Comparison of ENCODE assay signal across 7 cellular contexts in genomic region chr10:72336259-72337038, GRCh38. TPM values are rescaled to one million over a fixed set of nuclear protein-coding genes. Genes with fewer than 3 reads are reported as not detected.
A peak's percentile ranks its signal among the peaks of the same experiment; 100 is the strongest.
DNase-seq lines count a peak whose midpoint lies in the region; ATAC-seq, FAIRE-seq and TF ChIP-seq lines count a peak whose summit lies in the region.

No MANE protein-coding gene starts in this region.

- CTCF ChIA-PET in HepG2 (lab: Yijun Ruan, JAX; ENCODE audit: low intra/inter-chr PET ratio, low total read pairs): interaction anchor here (1.3 to 2.0 kb wide), 2 partner anchors 210 to 288 kb away, joined by 5 to 7 read pairs; no protein-coding TSS in a partner anchor

- TF ChIP-seq EP300 in HepG2 (IDR thresholded peaks at IDR 0.05; ENCODE audit: low read depth in 2 of 2, low read length in 2 of 2) (no peak), HepG2 (CRISPR knock-in tag; IDR thresholded peaks at IDR 0.05; ENCODE audit: borderline replicate concordance) (no peak), suprapubic skin (IDR thresholded peaks at IDR 0.05) (no peak)

- H3K9me3 ChIP-seq in HepG2 (ENCODE audit: low read length) (no peaks in the 10 kb centered on the region), suprapubic skin (no peaks in the 10 kb centered on the region)

- ATAC-seq in HepG2 (no peak), omental fat pad (ENCODE audit: low FRiP score) (no peak)

- H3K27me3 ChIP-seq in HepG2 (ENCODE audit: control insufficient read depth in 1 of 2, insufficient read depth in 2 of 2, low read length in 2 of 2) (no peaks in the 10 kb centered on the region), suprapubic skin (no peaks in the 10 kb centered on the region)

- no peak overlapping the region for H3K4me2 ChIP-seq in HepG2 (ENCODE audit: low read depth, low read length)

- TF ChIP-seq POLR2A in NB4 (IDR thresholded peaks at IDR 0.05; ENCODE audit: extremely low read depth, insufficient read length) (no peak), HepG2 (IDR thresholded peaks at IDR 0.05; ENCODE audit: insufficient read depth in 1 of 2, low read depth in 2 of 2, low read length in 2 of 2) (no peak), suprapubic skin (IDR thresholded peaks at IDR 0.05) (no peak)

- H3K4me1 ChIP-seq in HepG2 (ENCODE audit: insufficient read depth, low read length) (peaks cover 54% of the 10 kb centered on the region), suprapubic skin (peaks cover 72% of the 10 kb centered on the region)

- DNase-seq in NB4 (ENCODE audit: low read depth) (peak; percentile 35), astrocyte of the spinal cord (ENCODE audit: low read depth, low spot score) (peak; percentile 43), HepG2 (ENCODE audit: low spot score) (no peak), suprapubic skin (ENCODE audit: low spot score in 2 of 2) (no peak), omental fat pad (ENCODE audit: low spot score) (no peak), NCI-H774 (lab: John Stamatoyannopoulos, UW) (no peak)
- no peak for DNase-seq in NK-92 treated with Interleukin-12 subunit alpha and Interleukin-12 subunit beta, amount 100 ng/mL, for 24 hours (lab: John Stamatoyannopoulos, UW)

- no peak for FAIRE-seq in HepG2 (lab: Jason Lieb, UNC)

- POLR2A ChIA-PET in HepG2 (lab: Yijun Ruan, JAX): interaction anchor here (0.8 to 1.4 kb wide), 5 partner anchors 15 to 120 kb away, joined by 3 to 6 read pairs (median 4); partner anchors contain the start of genes ANAPC16, ASCC1 and DDIT4

- in situ Hi-C loops in astrocyte of the spinal cord (cut with HindIII; ENCODE audit: low sequenced_read_pairs) (no loop called here), HepG2 (cut with HindIII; ENCODE audit: extremely low pct_ligation_motif_present, low pct_unique_long_range_greater_than_20kb) (loop anchor here (10.0 to 25.0 kb wide), 2 partner anchors 249 to 372 kb away; partner anchors contain the start of genes CHST3 and SPOCK2)

- no peaks in the 10 kb centered on the region for H3K79me2 ChIP-seq in HepG2 (ENCODE audit: insufficient read depth, low read length)

- no peaks in the 10 kb centered on the region for H4K20me1 ChIP-seq in HepG2 (ENCODE audit: insufficient read depth, low read length)

- WGBS in HepG2 (ENCODE audit: low lambda C conversion rate): 95% methylated on average over 9 of the region's 18 CpGs
- WGBS in suprapubic skin: 91% methylated on average over 17 of the region's 18 CpGs

- H3K27ac ChIP-seq in HepG2 (ENCODE audit: extremely low read length, insufficient read depth, low read length) (peak overlapping the region; percentile 91), suprapubic skin (peak overlapping the region; percentile 88)

- intact Hi-C loops in HepG2 (cut with micrococcal nuclease; ENCODE audit: unreplicated experiment): loop anchor here (5.0 kb wide), 1 partner anchor 289 kb away; no protein-coding TSS in a partner anchor

- TF ChIP-seq CTCF in NB4 (IDR thresholded peaks at IDR 0.05; ENCODE audit: low read depth, low read length) (no peak), astrocyte of the spinal cord (IDR thresholded peaks at IDR 0.05; ENCODE audit: low read depth, low read length) (no peak), HepG2 (CRISPR knock-in tag; IDR thresholded peaks at IDR 0.05) (no peak), suprapubic skin (IDR thresholded peaks at IDR 0.05) (no peak), omental fat pad (IDR thresholded peaks at IDR 0.05) (no peak)

- H2AFZ ChIP-seq in HepG2 (ENCODE audit: low read length): no peak overlapping the region

- H3K36me3 ChIP-seq in HepG2 (replicated peaks in 1 of 2; ENCODE audit: control insufficient read depth in 1 of 2, insufficient read depth in 2 of 2, low read length in 2 of 2) (peaks cover 12 to 37% of the 10 kb centered on the region in 2 experiments), suprapubic skin (peaks cover 55% of the 10 kb centered on the region)

- H3K4me3 ChIP-seq in NB4 (ENCODE audit: low read depth, low read length) (no peak overlapping the region), astrocyte of the spinal cord (ENCODE audit: low read depth, low read length) (no peak overlapping the region), HepG2 (replicated peaks in 1 of 3; ENCODE audit: insufficient read depth in 1 of 3, low read depth in 2 of 3, low read length in 3 of 3) (no peak overlapping the region), suprapubic skin (no peak overlapping the region)

- BruUV-seq in HepG2 (replicated peaks; lab: Mats Ljungman, UMichigan): no TSS peak

- 0 out of 2 replicates have a peak overlapping the region, but pooled peaks have one; percentile 65 for H3K9ac ChIP-seq in HepG2 (ENCODE audit: insufficient read depth, low read depth, low read length)

- TF ChIP-seq RAD21 in HepG2 (CRISPR knock-in tag; IDR thresholded peaks at IDR 0.05): no peak

TF ChIP-seq in HepG2, 621 proteins besides CTCF, POLR2A, EP300 and RAD21:
- no peak for TF ChIP-seq HNRNPLL (IDR thresholded peaks at IDR 0.05; ENCODE audit: low read depth, low read length, poor library complexity, severe bottlenecking)
- TF ChIP-seq ZNF891 (CRISPR knock-in tag; IDR thresholded peaks at IDR 0.05): 0 out of 2 replicates have a peak, but pooled peaks have one; percentile 36
- no peak for TF ChIP-seq ZFP37 (CRISPR knock-in tag; IDR thresholded peaks at IDR 0.05; ENCODE audit: borderline replicate concordance)
- TF ChIP-seq ARID4A (CRISPR knock-in tag; IDR thresholded peaks at IDR 0.05; ENCODE audit: borderline replicate concordance): 0 out of 2 replicates have a peak, but pooled peaks have one; percentile 2

RNA-seq across cellular contexts. Expression of gene DNAJB12, which starts 18.3 kb away (rescaled TPM):
- total RNA-seq in HepG2 (2016; rRNA removed; fragmentation: Illumina TruSeq; extraction: Trizol) (11.4 and 18.2 TPM in 2 replicates), suprapubic skin (10 to 100 TPM; 44.0 to 61.8 (median 46.7) TPM), omental fat pad (10 to 100 TPM; 35.0 to 41.1 (median 36.5) TPM)
- 3.9 and 5.0 TPM in 2 replicates for total RNA-seq in HepG2 (2016; cell fraction: cytosol; rRNA removed; fragmentation: Illumina TruSeq; extraction: Trizol; ENCODE audit: low read depth)
- 9.2 and 19.9 TPM in 2 replicates for total RNA-seq in HepG2 (2016; cell fraction: insoluble cytoplasmic fraction; rRNA removed; fragmentation: Illumina TruSeq; extraction: Trizol)
- 6.8 and 7.7 TPM in 2 replicates for total RNA-seq in HepG2 (2016; cell fraction: membrane; rRNA removed; fragmentation: Illumina TruSeq; extraction: Trizol)
- total RNA-seq in HepG2 (2016; cell fraction: nucleus; rRNA removed; fragmentation: Illumina TruSeq; extraction: Trizol): 18.8 and 22.8 TPM in 2 replicates
- polyA plus RNA-seq in HepG2 (2011; rRNA removed): 10.8 and 13.6 TPM in 2 replicates
- polyA plus RNA-seq in HepG2 (2011; cell fraction: cytosol; rRNA removed): 8.7 and 9.8 TPM in 2 replicates
- 21.4 and 23.3 TPM in 2 replicates for polyA plus RNA-seq in HepG2 (2011; cell fraction: nucleus; rRNA removed)
- 11.6 and 13.7 TPM in 2 replicates for polyA plus RNA-seq in HepG2 (2012)
- 3.5 TPM in 2 replicates for polyA plus RNA-seq in HepG2 (2016; cell fraction: cytosol; fragmentation: Illumina TruSeq; extraction: Trizol; ENCODE audit: low read depth)
- polyA plus RNA-seq in HepG2 (2016; cell fraction: insoluble cytoplasmic fraction; fragmentation: Illumina TruSeq; extraction: Trizol; ENCODE audit: low read depth): 9.6 and 12.1 TPM in 2 replicates
- 5.2 and 5.7 TPM in 2 replicates for polyA plus RNA-seq in HepG2 (2016; cell fraction: membrane; fragmentation: Illumina TruSeq; extraction: Trizol; ENCODE audit: low read depth)
- 30.8 and 32.2 TPM in 2 replicates for polyA plus RNA-seq in HepG2 (2016; cell fraction: nucleus; fragmentation: Illumina TruSeq; extraction: Trizol; ENCODE audit: insufficient read depth, low read depth)
- polyA minus RNA-seq in HepG2 (2011; rRNA and poly(A)+ RNA removed; ENCODE audit: low replicate concordance): 15.9 and 24.1 TPM in 2 replicates
- polyA minus RNA-seq in HepG2 (2011; cell fraction: cytosol; rRNA and poly(A)+ RNA removed): 8.8 and 8.9 TPM in 2 replicates
- polyA minus RNA-seq in HepG2 (2011; cell fraction: nucleus; rRNA and poly(A)+ RNA removed): 18.4 and 18.9 TPM in 2 replicates

Comparison
In these comparisons a context has a peak if more than half of its experiments do, and no peak if none do; other contexts are left out.
1. DNase-seq: peak in NB4 (single experiment) and astrocyte of the spinal cord (single experiment); none in HepG2 (single experiment), suprapubic skin (0 of 2), NK-92 treated with Interleukin-12 subunit alpha and Interleukin-12 subunit beta, amount 100 ng/mL, for 24 hours (single experiment), omental fat pad (single experiment) and NCI-H774 (single experiment).